In genomic region chr4:80266267-80266901, GRCh38 we compare ENCODE assay signal across 8 cellular contexts. TPM values are rescaled to one million over a fixed set of nuclear protein-coding genes. Genes with fewer than 3 reads are reported as not detected.
DNase-seq lines count a peak whose midpoint lies in the region; ATAC-seq lines count a peak whose summit lies in the region.

FGF5 (plus strand) TSS chr4:80266664; CDS start chr4:80266825, 161 bp downstream.

- under 1% methylated on average over 50 of the region's 50 CpGs for WGBS in urinary bladder

- peak; percentile 12 for DNase-seq in NCI-H510A treated with DMSO at 0.1 percent for 48 hours (lab: John Stamatoyannopoulos, UW)
- DNase-seq in NCI-H510A (lab: John Stamatoyannopoulos, UW) = no peak
- DNase-seq in HPDE6-E6E7 (ENCODE audit: extremely low spot score) = peak; percentile 82
- DNase-seq in T-cell = peak in 1 of 34 experiments; percentile 3
- no peak for DNase-seq in effector memory CD8-positive, alpha-beta T cell
- peak; percentile 5 for DNase-seq in middle frontal gyrus (ENCODE audit: extremely low spot score, low spot score)

- POLR2A ChIA-PET in T-cell (lab: Charles Lee) = no interaction called here

- no peaks in the 10 kb centered on the region for H3K36me3 ChIP-seq in urinary bladder (ENCODE audit: insufficient read depth)

- H3K4me1 ChIP-seq in urinary bladder (ENCODE audit: insufficient read depth) = peaks cover 1% of the 10 kb centered on the region

- CTCF ChIA-PET in T-cell (lab: Charles Lee) = no interaction called here

- H3K4me3 Mint-ChIP-seq in T-cell = peak within 1 kb of the TSS; percentile 68 to 87 (median 70)
- peak within 1 kb of the TSS; percentile 77 to 79 for H3K4me3 Mint-ChIP-seq in effector memory CD8-positive, alpha-beta T cell

- no peak within 1 kb of the TSS for H3K27ac ChIP-seq in urinary bladder (ENCODE audit: low read depth)

- no peaks in the 10 kb centered on the region for H3K36me3 Mint-ChIP-seq in T-cell
- no peaks in the 10 kb centered on the region for H3K36me3 Mint-ChIP-seq in effector memory CD8-positive, alpha-beta T cell (ENCODE audit: insufficient read depth)

- H3K4me3 ChIP-seq in urinary bladder (ENCODE audit: low read depth, low read length) = peak within 1 kb of the TSS; percentile 30

- peaks cover 38 to 48% (median 41%) of the 10 kb centered on the region in 3 donors for H3K4me1 Mint-ChIP-seq in T-cell
- H3K4me1 Mint-ChIP-seq in effector memory CD8-positive, alpha-beta T cell (ENCODE audit: low read depth in 2 of 2) = peaks cover 18 to 26% of the 10 kb centered on the region in 2 donors

- no peaks in the 10 kb centered on the region for H3K9me3 Mint-ChIP-seq in T-cell
- no peaks in the 10 kb centered on the region for H3K9me3 Mint-ChIP-seq in effector memory CD8-positive, alpha-beta T cell

- ATAC-seq in T-cell (replicated peaks in 1 of 4) = peak in 3 of 4 experiments; percentile 22 to 51 (median 33)
- ATAC-seq in effector memory CD8-positive, alpha-beta T cell (replicated peaks) = peak; percentile 26
- no peak for ATAC-seq in HG02610 (IDR thresholded peaks at IDR 0.05; ENCODE audit: unreplicated experiment)

- H3K27me3 Mint-ChIP-seq in T-cell = peaks cover 75 to 81% of the 10 kb centered on the region in 2 donors
- peaks cover 74 to 94% of the 10 kb centered on the region in 2 donors for H3K27me3 Mint-ChIP-seq in effector memory CD8-positive, alpha-beta T cell

- peak within 1 kb of the TSS in 1 of 2 donors; percentile 53 for H3K27ac Mint-ChIP-seq in T-cell
- no peak within 1 kb of the TSS for H3K27ac Mint-ChIP-seq in effector memory CD8-positive, alpha-beta T cell

RNA-seq across cellular contexts. Expression of gene FGF5, which starts in this region (rescaled TPM):
- total RNA-seq in T-cell = under 1 TPM in 2 of 5 donors, not detected in 3; 0.07 to 0.18 TPM
- total RNA-seq in urinary bladder = 0.05 TPM
- polyA plus RNA-seq in urinary bladder = not detected

Comparison
In these comparisons a context has a peak if more than half of its experiments do, and no peak if none do; other contexts are left out.
1. DNase-seq: peak in NCI-H510A treated with DMSO at 0.1 percent for 48 hours (single experiment), HPDE6-E6E7 (single experiment) and middle frontal gyrus (single experiment); none in NCI-H510A (single experiment) and effector memory CD8-positive, alpha-beta T cell (0 of 3).
2. Peak in ATAC-seq in T-cell; RNA of the gene not detected or under 1 TPM.